1 cellular context compared by ENCODE assay signal in the genomic region with DNA sequence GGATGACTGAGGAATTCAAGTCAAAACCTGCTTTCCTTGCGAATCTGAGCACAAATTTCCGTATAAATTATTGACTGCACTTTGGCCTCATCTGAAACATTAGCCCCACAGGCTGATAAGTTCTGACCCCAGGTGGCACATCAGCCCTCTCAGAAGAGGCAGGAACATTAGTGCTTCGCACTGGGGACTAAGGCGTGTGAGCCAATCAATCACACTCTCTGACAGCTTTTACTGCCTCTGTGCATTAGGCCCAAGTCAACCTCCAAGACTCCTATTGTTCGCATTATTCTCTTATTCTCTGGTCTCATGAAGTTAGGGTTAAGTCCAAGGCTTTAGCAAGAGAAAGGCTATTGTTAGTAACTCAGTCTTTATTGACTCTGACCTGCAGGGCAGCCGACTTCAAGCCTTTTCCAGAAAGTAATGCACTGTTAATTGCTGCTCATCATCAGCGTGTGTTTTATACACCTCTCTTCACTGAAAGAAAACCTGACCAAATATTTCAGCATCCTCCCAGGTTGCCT.
TF ChIP-seq lines count a peak whose summit lies in the region.

No MANE protein-coding gene starts in this region.

TF ChIP-seq in GM23338, 12 proteins besides CTCF, POLR2A, EP300 and RAD21 (continued from another document):
- TF ChIP-seq, protein P1, sequence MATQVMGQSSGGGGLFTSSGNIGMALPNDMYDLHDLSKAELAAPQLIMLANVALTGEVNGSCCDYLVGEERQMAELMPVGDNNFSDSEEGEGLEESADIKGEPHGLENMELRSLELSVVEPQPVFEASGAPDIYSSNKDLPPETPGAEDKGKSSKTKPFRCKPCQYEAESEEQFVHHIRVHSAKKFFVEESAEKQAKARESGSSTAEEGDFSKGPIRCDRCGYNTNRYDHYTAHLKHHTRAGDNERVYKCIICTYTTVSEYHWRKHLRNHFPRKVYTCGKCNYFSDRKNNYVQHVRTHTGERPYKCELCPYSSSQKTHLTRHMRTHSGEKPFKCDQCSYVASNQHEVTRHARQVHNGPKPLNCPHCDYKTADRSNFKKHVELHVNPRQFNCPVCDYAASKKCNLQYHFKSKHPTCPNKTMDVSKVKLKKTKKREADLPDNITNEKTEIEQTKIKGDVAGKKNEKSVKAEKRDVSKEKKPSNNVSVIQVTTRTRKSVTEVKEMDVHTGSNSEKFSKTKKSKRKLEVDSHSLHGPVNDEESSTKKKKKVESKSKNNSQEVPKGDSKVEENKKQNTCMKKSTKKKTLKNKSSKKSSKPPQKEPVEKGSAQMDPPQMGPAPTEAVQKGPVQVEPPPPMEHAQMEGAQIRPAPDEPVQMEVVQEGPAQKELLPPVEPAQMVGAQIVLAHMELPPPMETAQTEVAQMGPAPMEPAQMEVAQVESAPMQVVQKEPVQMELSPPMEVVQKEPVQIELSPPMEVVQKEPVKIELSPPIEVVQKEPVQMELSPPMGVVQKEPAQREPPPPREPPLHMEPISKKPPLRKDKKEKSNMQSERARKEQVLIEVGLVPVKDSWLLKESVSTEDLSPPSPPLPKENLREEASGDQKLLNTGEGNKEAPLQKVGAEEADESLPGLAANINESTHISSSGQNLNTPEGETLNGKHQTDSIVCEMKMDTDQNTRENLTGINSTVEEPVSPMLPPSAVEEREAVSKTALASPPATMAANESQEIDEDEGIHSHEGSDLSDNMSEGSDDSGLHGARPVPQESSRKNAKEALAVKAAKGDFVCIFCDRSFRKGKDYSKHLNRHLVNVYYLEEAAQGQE (IDR thresholded peaks at IDR 0.05; ENCODE audit: unreplicated experiment): no peak
- no peak for TF ChIP-seq JUNB (IDR thresholded peaks at IDR 0.05; ENCODE audit: unreplicated experiment)
- TF ChIP-seq, protein P2, sequence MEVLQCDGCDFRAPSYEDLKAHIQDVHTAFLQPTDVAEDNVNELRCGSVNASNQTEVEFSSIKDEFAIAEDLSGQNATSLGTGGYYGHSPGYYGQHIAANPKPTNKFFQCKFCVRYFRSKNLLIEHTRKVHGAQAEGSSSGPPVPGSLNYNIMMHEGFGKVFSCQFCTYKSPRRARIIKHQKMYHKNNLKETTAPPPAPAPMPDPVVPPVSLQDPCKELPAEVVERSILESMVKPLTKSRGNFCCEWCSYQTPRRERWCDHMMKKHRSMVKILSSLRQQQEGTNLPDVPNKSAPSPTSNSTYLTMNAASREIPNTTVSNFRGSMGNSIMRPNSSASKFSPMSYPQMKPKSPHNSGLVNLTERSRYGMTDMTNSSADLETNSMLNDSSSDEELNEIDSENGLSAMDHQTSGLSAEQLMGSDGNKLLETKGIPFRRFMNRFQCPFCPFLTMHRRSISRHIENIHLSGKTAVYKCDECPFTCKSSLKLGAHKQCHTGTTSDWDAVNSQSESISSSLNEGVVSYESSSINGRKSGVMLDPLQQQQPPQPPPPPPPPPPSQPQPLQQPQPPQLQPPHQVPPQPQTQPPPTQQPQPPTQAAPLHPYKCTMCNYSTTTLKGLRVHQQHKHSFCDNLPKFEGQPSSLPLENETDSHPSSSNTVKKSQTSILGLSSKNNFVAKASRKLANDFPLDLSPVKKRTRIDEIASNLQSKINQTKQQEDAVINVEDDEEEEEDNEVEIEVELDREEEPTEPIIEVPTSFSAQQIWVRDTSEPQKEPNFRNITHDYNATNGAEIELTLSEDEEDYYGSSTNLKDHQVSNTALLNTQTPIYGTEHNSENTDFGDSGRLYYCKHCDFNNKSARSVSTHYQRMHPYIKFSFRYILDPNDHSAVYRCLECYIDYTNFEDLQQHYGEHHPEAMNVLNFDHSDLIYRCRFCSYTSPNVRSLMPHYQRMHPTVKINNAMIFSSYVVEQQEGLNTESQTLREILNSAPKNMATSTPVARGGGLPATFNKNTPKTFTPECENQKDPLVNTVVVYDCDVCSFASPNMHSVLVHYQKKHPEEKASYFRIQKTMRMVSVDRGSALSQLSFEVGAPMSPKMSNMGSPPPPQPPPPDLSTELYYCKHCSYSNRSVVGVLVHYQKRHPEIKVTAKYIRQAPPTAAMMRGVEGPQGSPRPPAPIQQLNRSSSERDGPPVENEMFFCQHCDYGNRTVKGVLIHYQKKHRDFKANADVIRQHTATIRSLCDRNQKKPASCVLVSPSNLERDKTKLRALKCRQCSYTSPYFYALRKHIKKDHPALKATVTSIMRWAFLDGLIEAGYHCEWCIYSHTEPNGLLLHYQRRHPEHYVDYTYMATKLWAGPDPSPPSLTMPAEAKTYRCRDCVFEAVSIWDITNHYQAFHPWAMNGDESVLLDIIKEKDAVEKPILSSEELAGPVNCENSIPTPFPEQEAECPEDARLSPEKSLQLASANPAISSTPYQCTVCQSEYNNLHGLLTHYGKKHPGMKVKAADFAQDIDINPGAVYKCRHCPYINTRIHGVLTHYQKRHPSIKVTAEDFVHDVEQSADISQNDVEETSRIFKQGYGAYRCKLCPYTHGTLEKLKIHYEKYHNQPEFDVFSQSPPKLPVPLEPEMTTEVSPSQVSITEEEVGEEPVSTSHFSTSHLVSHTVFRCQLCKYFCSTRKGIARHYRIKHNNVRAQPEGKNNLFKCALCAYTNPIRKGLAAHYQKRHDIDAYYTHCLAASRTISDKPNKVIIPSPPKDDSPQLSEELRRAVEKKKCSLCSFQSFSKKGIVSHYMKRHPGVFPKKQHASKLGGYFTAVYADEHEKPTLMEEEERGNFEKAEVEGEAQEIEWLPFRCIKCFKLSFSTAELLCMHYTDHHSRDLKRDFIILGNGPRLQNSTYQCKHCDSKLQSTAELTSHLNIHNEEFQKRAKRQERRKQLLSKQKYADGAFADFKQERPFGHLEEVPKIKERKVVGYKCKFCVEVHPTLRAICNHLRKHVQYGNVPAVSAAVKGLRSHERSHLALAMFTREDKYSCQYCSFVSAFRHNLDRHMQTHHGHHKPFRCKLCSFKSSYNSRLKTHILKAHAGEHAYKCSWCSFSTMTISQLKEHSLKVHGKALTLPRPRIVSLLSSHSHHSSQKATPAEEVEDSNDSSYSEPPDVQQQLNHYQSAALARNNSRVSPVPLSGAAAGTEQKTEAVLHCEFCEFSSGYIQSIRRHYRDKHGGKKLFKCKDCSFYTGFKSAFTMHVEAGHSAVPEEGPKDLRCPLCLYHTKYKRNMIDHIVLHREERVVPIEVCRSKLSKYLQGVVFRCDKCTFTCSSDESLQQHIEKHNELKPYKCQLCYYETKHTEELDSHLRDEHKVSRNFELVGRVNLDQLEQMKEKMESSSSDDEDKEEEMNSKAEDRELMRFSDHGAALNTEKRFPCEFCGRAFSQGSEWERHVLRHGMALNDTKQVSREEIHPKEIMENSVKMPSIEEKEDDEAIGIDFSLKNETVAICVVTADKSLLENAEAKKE (CRISPR knock-in tag; IDR thresholded peaks at IDR 0.05): no peak
- TF ChIP-seq EZH2phosphoT487 (IDR thresholded peaks at IDR 0.05; ENCODE audit: unreplicated experiment): no peak
